Comparison of ENCODE assay signal across 28 cellular contexts in genomic region chr12:42692749-42693148, GRCh38.
DNase-seq lines count a peak whose midpoint lies in the region; ATAC-seq and TF ChIP-seq lines count a peak whose summit lies in the region.
"Had no signal": no experiment of that assay in that cellular context is flagged by ENCODE, and none has a peak within 500 bp of the region (broad histone marks: within the 10 kb centered on the region; RNA-seq: fewer than 3 reads in every experiment).

No MANE protein-coding gene starts in this region.

- H3K27me3 ChIP-seq in HUES48 (ENCODE audit: control insufficient read depth, insufficient read depth, low read length), result no peaks in the 10 kb centered on the region
- no peaks in the 10 kb centered on the region for H3K27me3 ChIP-seq in psoas muscle (ENCODE audit: insufficient read depth in 3 of 3, low read length in 2 of 3)
- no peaks in the 10 kb centered on the region for H3K27me3 ChIP-seq in transverse colon
- H3K27me3 ChIP-seq in BE2C, result no peaks in the 10 kb centered on the region
- H3K27me3 ChIP-seq: BLaER1, suprapubic skin, vagina had no signal

- H3K9me3 ChIP-seq in HUES48 (ENCODE audit: control insufficient read depth, insufficient read depth, low read length) (no peaks in the 10 kb centered on the region), psoas muscle (no peaks in the 10 kb centered on the region), transverse colon (no peaks in the 10 kb centered on the region), BE2C (no peaks in the 10 kb centered on the region)
- H3K9me3 ChIP-seq: suprapubic skin, vagina had no signal

- no peak overlapping the region for H3K9ac ChIP-seq in HUES48 (ENCODE audit: low read depth, low read length)
- H3K9ac ChIP-seq: BLaER1 had no signal

- H3K27ac ChIP-seq in HUES48 (ENCODE audit: low read depth, low read length), result peak overlapping the region; percentile 21
- no peak overlapping the region for H3K27ac ChIP-seq in psoas muscle
- H3K27ac ChIP-seq in transverse colon, result no peak overlapping the region
- H3K27ac ChIP-seq: BLaER1, skin epidermis, suprapubic skin, vagina had no signal

- H3K4me3 ChIP-seq in HUES48 (ENCODE audit: low read depth, low read length) (no peak overlapping the region), epithelial cell of proximal tubule (ENCODE audit: low read depth, low read length) (peak overlapping the region; percentile 38), psoas muscle (peak overlapping the region; percentile 45), transverse colon (no peak overlapping the region), BE2C (ENCODE audit: low read depth, low read length) (no peak overlapping the region)
- H3K4me3 ChIP-seq: BLaER1, skin epidermis, suprapubic skin, vagina had no signal

- in situ Hi-C loops in Caki2 (cut with HindIII; ENCODE audit: low pct_unique_long_range_greater_than_20kb, low sequenced_read_pairs), result no loop called here
- in situ Hi-C loops in transverse colon (cut with MboI; ENCODE audit: low pct_ligation_motif_present in 1 of 4, low pct_unique_long_range_greater_than_20kb in 1 of 4, low sequenced_read_pairs in 3 of 4), result no loop called here

- TF ChIP-seq POLR2A in transverse colon (IDR thresholded peaks at IDR 0.05), result no peak

- DNase-seq in Caki2 (ENCODE audit: low read depth) (peak; percentile 22), epithelial cell of proximal tubule (ENCODE audit: low read depth) (no peak), psoas muscle (no peak), NCI-H1436 treated with DMSO at 0.1 percent for 48 hours (lab: John Stamatoyannopoulos, UW) (no peak), transverse colon (no peak), BE2C (no peak)
- DNase-seq: activated CD4-positive, alpha-beta T cell treated with anti-CD3 and anti-CD28 coated beads, Interleukin-2, amount 50 U/mL, for 1 hour; activated CD4-positive, CD25-positive, alpha-beta regulatory T cell; activated effector memory CD4-positive, alpha-beta T cell treated with anti-CD3 and anti-CD28 coated beads, Interleukin-2, amount 50 U/mL, for 16 hours; activated T-cell treated with anti-CD3 and anti-CD28 coated beads, Interleukin-2, amount 50 U/mL, for 24 hours; anterior cingulate cortex; HFFc6; midbrain; naive B cell; NCI-H1105; NCI-H2029; NCI-H526; NK-92 treated with Interleukin-12 subunit alpha and Interleukin-12 subunit beta, amount 100 ng/mL, for 24 hours; PC-3; stimulated activated naive CD4-positive, alpha-beta T cell had no signal

- ATAC-seq in psoas muscle (no peak), GM19328 (IDR thresholded peaks at IDR 0.05; ENCODE audit: unreplicated experiment) (no peak)
- ATAC-seq: PC-3, Right ventricle myocardium inferior, SK-N-SH treated with all-trans-retinoic acid at 6 μM for 48 hours had no signal

- no peak for TF ChIP-seq EP300 in transverse colon (IDR thresholded peaks at IDR 0.05; ENCODE audit: low read depth)

- intact Hi-C loops in psoas muscle (cut with DNase I) (no loop called here), transverse colon (cut with DNase I; ENCODE audit: low total_unique reads) (no loop called here)

- peaks cover 8% of the 10 kb centered on the region for H3K4me1 ChIP-seq in HUES48 (ENCODE audit: control insufficient read depth, insufficient read depth, low read length)
- H3K4me1 ChIP-seq in psoas muscle, result peaks cover 4% of the 10 kb centered on the region
- no peaks in the 10 kb centered on the region for H3K4me1 ChIP-seq in transverse colon
- no peaks in the 10 kb centered on the region for H3K4me1 ChIP-seq in BE2C
- H3K4me1 ChIP-seq: BLaER1 had no signal

- H3K36me3 ChIP-seq in HUES48 (ENCODE audit: control insufficient read depth, insufficient read depth, low read length), result no peaks in the 10 kb centered on the region
- no peaks in the 10 kb centered on the region for H3K36me3 ChIP-seq in psoas muscle (ENCODE audit: insufficient read depth in 1 of 2, low read depth in 1 of 2)
- no peaks in the 10 kb centered on the region for H3K36me3 ChIP-seq in transverse colon
- H3K36me3 ChIP-seq in BE2C, result no peaks in the 10 kb centered on the region
- H3K36me3 ChIP-seq: BLaER1, suprapubic skin, vagina had no signal

- TF ChIP-seq CTCF in epithelial cell of proximal tubule (conservative IDR thresholded peaks at IDR 0.05; ENCODE audit: low read depth, low read length) (no peak), psoas muscle (IDR thresholded peaks at IDR 0.05) (no peak), transverse colon (IDR thresholded peaks at IDR 0.05) (no peak), BE2C (IDR thresholded peaks at IDR 0.05; ENCODE audit: low read depth, low read length) (no peak)

Comparison
In these comparisons a context has a peak if more than half of its experiments do, and no peak if none do; other contexts are left out.
1. H3K4me3 ChIP-seq: peak in epithelial cell of proximal tubule (single experiment) and psoas muscle (single experiment); none in HUES48 (single experiment), transverse colon (0 of 4) and BE2C (single experiment).